ENCODE assay signal across 15 cellular contexts in genomic region chr4:145814246-145814645, GRCh38.
DNase-seq lines count a peak whose midpoint lies in the region; ATAC-seq and TF ChIP-seq lines count a peak whose summit lies in the region.
"Had no signal": no experiment of that assay in that cellular context is flagged by ENCODE, and none has a peak within 500 bp of the region (broad histone marks: within the 10 kb centered on the region; RNA-seq: fewer than 3 reads in every experiment).

No MANE protein-coding gene starts in this region.

- H3K9me3 ChIP-seq in trophoblast cell (ENCODE audit: insufficient read depth, low read depth, low read length): peaks cover 2% of the 10 kb centered on the region

- H4K8ac ChIP-seq in trophoblast cell (ENCODE audit: low read depth, low read length): no peak overlapping the region

- H2AK5ac ChIP-seq in trophoblast cell (ENCODE audit: low read length): no peak overlapping the region

- peak; percentile 1 for DNase-seq in NCI-H1436 (lab: John Stamatoyannopoulos, UW)
- DNase-seq in NCI-H1436 treated with DMSO at 0.1 percent for 48 hours (lab: John Stamatoyannopoulos, UW): no peak
- no peak for DNase-seq in activated naive CD4-positive, alpha-beta T cell treated with anti-CD3 and anti-CD28 coated beads, Interleukin-2, amount 50 U/mL, for 72 hours (ENCODE audit: low spot score in 2 of 2)
- no peak for DNase-seq in activated naive CD4-positive, alpha-beta T cell treated with anti-CD3 and anti-CD28 coated beads, Interleukin-2, amount 50 U/mL, for 16 hours
- DNase-seq in activated T-helper 2 cell treated with anti-CD3 and anti-CD28 coated beads, Interferon-gamma antibody, Interleukin-2, Interleukin-4, amounts not matched to agents 10 μg/mL and 5 μg/mL and 100 μg/mL, durations not matched to agents 14 hours and 24 hours and 36 hours (ENCODE audit: low spot score): no peak
- DNase-seq in trophoblast cell: no peak
- DNase-seq in islet precursor cell: no peak
- no peak for DNase-seq in MCF 10A (ENCODE audit: unreplicated experiment)
- DNase-seq: 8988T, NCI-H226, NCI-H774, SHP77 treated with DMSO at 0.1 percent for 48 hours had no signal

- no peak overlapping the region for H3K4ac ChIP-seq in trophoblast cell (ENCODE audit: low read depth, low read length)

- no peak overlapping the region for H2BK120ac ChIP-seq in trophoblast cell (ENCODE audit: insufficient read depth, low read length, poor library complexity)

- no peaks in the 10 kb centered on the region for H3K27me3 Mint-ChIP-seq in activated T-helper 2 cell treated with anti-CD3 and anti-CD28 coated beads, Interferon-gamma antibody, Interleukin-2, Interleukin-4, amounts not matched to agents 10 μg/mL and 5 μg/mL and 100 μg/mL, durations not matched to agents 14 hours and 24 hours and 36 hours (ENCODE audit: low read depth)
- H3K27me3 Mint-ChIP-seq in MCF 10A (ENCODE audit: insufficient read depth, unreplicated experiment): no peaks in the 10 kb centered on the region

- peak overlapping the region; percentile 73 to 77 for H3K27ac Mint-ChIP-seq in activated naive CD4-positive, alpha-beta T cell treated with anti-CD3 and anti-CD28 coated beads, Interleukin-2, amount 50 U/mL, for 72 hours
- H3K27ac Mint-ChIP-seq in activated T-helper 2 cell treated with anti-CD3 and anti-CD28 coated beads, Interferon-gamma antibody, Interleukin-2, Interleukin-4, amounts not matched to agents 10 μg/mL and 5 μg/mL and 100 μg/mL, durations not matched to agents 14 hours and 24 hours and 36 hours: peak overlapping the region; percentile 92
- no peak overlapping the region for H3K27ac Mint-ChIP-seq in MCF 10A (ENCODE audit: low read depth, unreplicated experiment)

- H3K36me3 ChIP-seq in trophoblast cell (ENCODE audit: control insufficient read depth in 1 of 2, insufficient read depth in 2 of 2, low read length in 2 of 2): peaks cover 3 to 9% of the 10 kb centered on the region in 2 experiments

- ATAC-seq in activated naive CD4-positive, alpha-beta T cell treated with anti-CD3 and anti-CD28 coated beads, Interleukin-2, amount 50 U/mL, for 72 hours: peak in 1 of 2 donors; percentile 32
- ATAC-seq: GM12878, HCT116 had no signal

- H3K23ac ChIP-seq in trophoblast cell (ENCODE audit: low read length): no peak overlapping the region

- peaks cover 56% of the 10 kb centered on the region for H3K4me1 Mint-ChIP-seq in activated T-helper 2 cell treated with anti-CD3 and anti-CD28 coated beads, Interferon-gamma antibody, Interleukin-2, Interleukin-4, amounts not matched to agents 10 μg/mL and 5 μg/mL and 100 μg/mL, durations not matched to agents 14 hours and 24 hours and 36 hours (ENCODE audit: low read depth)
- peaks cover 11% of the 10 kb centered on the region for H3K4me1 Mint-ChIP-seq in MCF 10A (ENCODE audit: insufficient read depth, unreplicated experiment)

- no peak overlapping the region for H2AFZ ChIP-seq in trophoblast cell (ENCODE audit: insufficient read depth, low read length, poor library complexity)

- no peak overlapping the region for H3K4me3 Mint-ChIP-seq in activated T-helper 2 cell treated with anti-CD3 and anti-CD28 coated beads, Interferon-gamma antibody, Interleukin-2, Interleukin-4, amounts not matched to agents 10 μg/mL and 5 μg/mL and 100 μg/mL, durations not matched to agents 14 hours and 24 hours and 36 hours (ENCODE audit: low read depth)
- no peak overlapping the region for H3K4me3 Mint-ChIP-seq in MCF 10A (ENCODE audit: unreplicated experiment)

- H4K12ac ChIP-seq in trophoblast cell (ENCODE audit: low read depth, low read length): no peak overlapping the region

- H3K4me2 ChIP-seq in trophoblast cell (ENCODE audit: low read length): no peak overlapping the region

- peak overlapping the region; percentile 16 for H4K91ac ChIP-seq in trophoblast cell (ENCODE audit: low read depth, low read length)

- no TSS peak for BruUV-seq in MCF 10A (replicated peaks; lab: Mats Ljungman, UMichigan)

- H3K79me1 ChIP-seq in trophoblast cell (ENCODE audit: low read length): peaks cover 6% of the 10 kb centered on the region

- intact Hi-C loops in activated T-helper 2 cell treated with anti-CD3 and anti-CD28 coated beads, Interferon-gamma antibody, Interleukin-2, Interleukin-4, amounts not matched to agents 10 μg/mL and 5 μg/mL and 100 μg/mL, durations not matched to agents 14 hours and 24 hours and 36 hours (cut with micrococcal nuclease): loop anchor here (10.0 kb wide), 1 partner anchor 509 kb away; no protein-coding TSS in a partner anchor
- intact Hi-C loops in MCF 10A (cut with micrococcal nuclease): no loop called here

- no peak overlapping the region for H3K14ac ChIP-seq in trophoblast cell (ENCODE audit: low read length)

- H3K27me3 ChIP-seq in trophoblast cell (ENCODE audit: insufficient read depth, low read length): no peaks in the 10 kb centered on the region

- POLR2A ChIA-PET in MCF 10A (lab: Yijun Ruan, JAX): interaction anchor here (1.6 kb wide), 1 partner anchor 125 kb away, joined by 3 read pairs; the partner anchor contains the start of gene ZNF827

- H3K79me2 ChIP-seq in trophoblast cell (ENCODE audit: control insufficient read depth, insufficient read depth, low read length, poor library complexity): no peaks in the 10 kb centered on the region

- no peak overlapping the region for H2BK5ac ChIP-seq in trophoblast cell (ENCODE audit: low read depth, low read length, poor library complexity)

- WGBS in trophoblast cell (ENCODE audit: extremely low coverage, insufficient coverage, insufficient read length): no CpG with 5 or more reads among the region's 1 CpG

- H3K9ac ChIP-seq in trophoblast cell (ENCODE audit: low read length): no peak overlapping the region

- H2BK12ac ChIP-seq in trophoblast cell (ENCODE audit: low read length): peak overlapping the region; percentile 68

- CTCF ChIA-PET in MCF 10A (lab: Yijun Ruan, JAX): no interaction called here

- peaks cover 0 to 3% of the 10 kb centered on the region in 2 donors for H3K9me3 Mint-ChIP-seq in activated naive CD4-positive, alpha-beta T cell treated with anti-CD3 and anti-CD28 coated beads, Interleukin-2, amount 50 U/mL, for 72 hours
- peaks cover 16% of the 10 kb centered on the region for H3K9me3 Mint-ChIP-seq in activated T-helper 2 cell treated with anti-CD3 and anti-CD28 coated beads, Interferon-gamma antibody, Interleukin-2, Interleukin-4, amounts not matched to agents 10 μg/mL and 5 μg/mL and 100 μg/mL, durations not matched to agents 14 hours and 24 hours and 36 hours
- no peaks in the 10 kb centered on the region for H3K9me3 Mint-ChIP-seq in MCF 10A (ENCODE audit: unreplicated experiment)

- no peak for TF ChIP-seq CTCF in MCF 10A (IDR thresholded peaks at IDR 0.05; ENCODE audit: unreplicated experiment)

- H3K4me3 ChIP-seq in trophoblast cell (ENCODE audit: low read depth, low read length): no peak overlapping the region
- H3K4me3 ChIP-seq: GM12878 had no signal

- no peak overlapping the region for H3K18ac ChIP-seq in trophoblast cell (ENCODE audit: low read length)

- H3K27ac ChIP-seq in trophoblast cell (ENCODE audit: low read depth, low read length): no peak overlapping the region
- H3K27ac ChIP-seq: C4-2B had no signal

- H3K4me1 ChIP-seq in trophoblast cell (ENCODE audit: control insufficient read depth in 1 of 2, insufficient read depth in 2 of 2, low read length in 2 of 2): peaks cover 3 to 5% of the 10 kb centered on the region in 2 experiments

- peaks cover 60 to 69% of the 10 kb centered on the region in 2 donors for H3K36me3 Mint-ChIP-seq in activated naive CD4-positive, alpha-beta T cell treated with anti-CD3 and anti-CD28 coated beads, Interleukin-2, amount 50 U/mL, for 72 hours
- peaks cover 92% of the 10 kb centered on the region for H3K36me3 Mint-ChIP-seq in activated T-helper 2 cell treated with anti-CD3 and anti-CD28 coated beads, Interferon-gamma antibody, Interleukin-2, Interleukin-4, amounts not matched to agents 10 μg/mL and 5 μg/mL and 100 μg/mL, durations not matched to agents 14 hours and 24 hours and 36 hours (ENCODE audit: low read depth)
- H3K36me3 Mint-ChIP-seq in MCF 10A (ENCODE audit: insufficient read depth, unreplicated experiment): peaks cover 7% of the 10 kb centered on the region
